34 cellular contexts compared by ENCODE assay signal in genomic region chr16:12486386-12486785, GRCh38.
"Had no signal": no experiment of that assay in that cellular context is flagged by ENCODE, and none has a peak within 500 bp of the region (broad histone marks: within the 10 kb centered on the region; RNA-seq: fewer than 3 reads in every experiment).

No MANE protein-coding gene starts in this region.

- H3K4me1 Mint-ChIP-seq: activated CD4-positive, alpha-beta memory T cell treated with anti-CD3 and anti-CD28 coated beads, Interleukin-2, amount 10 ng/mL, durations not matched to agents 7 days and 5 days; central memory CD8-positive, alpha-beta T cell had no signal

- H3K36me3 Mint-ChIP-seq: activated naive CD4-positive, alpha-beta T cell treated with anti-CD3 and anti-CD28 coated beads, Interleukin-2, amount 50 U/mL, for 72 hours had no signal

- ATAC-seq: activated CD4-positive, alpha-beta T cell treated with anti-CD3 and anti-CD28 coated beads for 36 hours; activated CD4-positive, CD25-positive, alpha-beta regulatory T cell treated with anti-CD3 and anti-CD28 coated beads, Interleukin-2, amount 50 U/mL, for 24 hours; activated CD8-positive, alpha-beta memory T cell treated with anti-CD3 and anti-CD28 coated beads, Interleukin-2, amount 10 ng/mL, durations not matched to agents 7 days and 5 days; activated CD8-positive, alpha-beta T cell treated with anti-CD3 and anti-CD28 coated beads, Interleukin-2, amount 10 ng/mL, durations not matched to agents 7 days and 5 days; activated naive CD4-positive, alpha-beta T cell treated with anti-CD3 and anti-CD28 coated beads, Interleukin-2, amount 50 U/mL, for 72 hours; body of pancreas had no signal

- H3K4me3 Mint-ChIP-seq: activated CD4-positive, alpha-beta memory T cell treated with anti-CD3 and anti-CD28 coated beads, Interleukin-2, amount 10 ng/mL, durations not matched to agents 7 days and 5 days; activated CD4-positive, alpha-beta T cell treated with anti-CD3 and anti-CD28 coated beads for 36 hours; activated CD4-positive, alpha-beta T cell treated with anti-CD3 and anti-CD28 coated beads, Interleukin-2, amount 10 ng/mL, durations not matched to agents 7 days and 5 days; activated CD8-positive, alpha-beta memory T cell treated with anti-CD3 and anti-CD28 coated beads, Interleukin-2, amount 10 ng/mL, durations not matched to agents 7 days and 5 days; activated CD8-positive, alpha-beta T cell treated with anti-CD3 and anti-CD28 coated beads, Interleukin-2, amount 10 ng/mL, durations not matched to agents 7 days and 5 days; activated naive CD4-positive, alpha-beta T cell treated with anti-CD3 and anti-CD28 coated beads for 36 hours; activated naive CD8-positive, alpha-beta T cell treated with anti-CD3 and anti-CD28 coated beads for 36 hours; activated T-cell treated with anti-CD3 and anti-CD28 coated beads, Interleukin-2, amount 50 U/mL, for 24 hours; central memory CD8-positive, alpha-beta T cell; T-helper 1 cell treated with Interleukin-12 subunit alpha and Interleukin-12 subunit beta and Interleukin-4 antibody, amounts not matched to agents 30 μg/mL and 1 μg/mL, for 36 hours; T-helper 2 cell treated with Interferon-gamma antibody and Interleukin-4, amounts not matched to agents 5 μg/mL and 100 μg/mL, for 36 hours had no signal

- H3K27ac Mint-ChIP-seq: activated CD4-positive, alpha-beta memory T cell treated with anti-CD3 and anti-CD28 coated beads, Interleukin-2, amount 10 ng/mL, durations not matched to agents 7 days and 5 days; activated CD4-positive, alpha-beta T cell treated with anti-CD3 and anti-CD28 coated beads for 36 hours; activated CD4-positive, alpha-beta T cell treated with anti-CD3 and anti-CD28 coated beads, Interleukin-2, amount 10 ng/mL, durations not matched to agents 7 days and 5 days; activated CD8-positive, alpha-beta memory T cell treated with anti-CD3 and anti-CD28 coated beads, Interleukin-2, amount 10 ng/mL, durations not matched to agents 7 days and 5 days; activated CD8-positive, alpha-beta T cell treated with anti-CD3 and anti-CD28 coated beads, Interleukin-2, amount 10 ng/mL, durations not matched to agents 7 days and 5 days; activated naive CD4-positive, alpha-beta T cell treated with anti-CD3 and anti-CD28 coated beads for 36 hours; activated naive CD8-positive, alpha-beta T cell treated with anti-CD3 and anti-CD28 coated beads for 36 hours; activated T-cell treated with anti-CD3 and anti-CD28 coated beads, Interleukin-2, amount 50 U/mL, for 24 hours; T-helper 2 cell treated with Interferon-gamma antibody and Interleukin-4, amounts not matched to agents 5 μg/mL and 100 μg/mL, for 36 hours had no signal

- H3K27me3 Mint-ChIP-seq: activated CD4-positive, alpha-beta memory T cell treated with anti-CD3 and anti-CD28 coated beads, Interleukin-2, amount 10 ng/mL, durations not matched to agents 7 days and 5 days; activated CD4-positive, alpha-beta T cell treated with anti-CD3 and anti-CD28 coated beads for 36 hours; activated CD4-positive, alpha-beta T cell treated with anti-CD3 and anti-CD28 coated beads, Interleukin-2, amount 10 ng/mL, durations not matched to agents 7 days and 5 days; activated CD8-positive, alpha-beta memory T cell treated with anti-CD3 and anti-CD28 coated beads, Interleukin-2, amount 10 ng/mL, durations not matched to agents 7 days and 5 days; activated naive CD8-positive, alpha-beta T cell treated with anti-CD3 and anti-CD28 coated beads for 36 hours; activated T-cell treated with anti-CD3 and anti-CD28 coated beads, Interleukin-2, amount 50 U/mL, for 24 hours; central memory CD8-positive, alpha-beta T cell had no signal

- H3K9me3 Mint-ChIP-seq: activated CD4-positive, alpha-beta memory T cell treated with anti-CD3 and anti-CD28 coated beads, Interleukin-2, amount 10 ng/mL, durations not matched to agents 7 days and 5 days; activated CD4-positive, alpha-beta T cell treated with anti-CD3 and anti-CD28 coated beads, Interleukin-2, amount 10 ng/mL, durations not matched to agents 7 days and 5 days; activated naive CD4-positive, alpha-beta T cell treated with anti-CD3 and anti-CD28 coated beads for 36 hours; activated naive CD8-positive, alpha-beta T cell treated with anti-CD3 and anti-CD28 coated beads for 36 hours; activated T-cell treated with anti-CD3 and anti-CD28 coated beads, Interleukin-2, amount 50 U/mL, for 24 hours; central memory CD8-positive, alpha-beta T cell; T-helper 1 cell treated with Interleukin-12 subunit alpha and Interleukin-12 subunit beta and Interleukin-4 antibody, amounts not matched to agents 30 μg/mL and 1 μg/mL, for 36 hours; T-helper 2 cell treated with Interferon-gamma antibody and Interleukin-4, amounts not matched to agents 5 μg/mL and 100 μg/mL, for 36 hours had no signal

- DNase-seq: activated CD4-positive, alpha-beta memory T cell treated with anti-CD3 and anti-CD28 coated beads, Interleukin-2, amount 10 ng/mL, durations not matched to agents 7 days and 5 days; activated CD4-positive, alpha-beta T cell treated with anti-CD3 and anti-CD28 coated beads for 1 hour; activated CD4-positive, alpha-beta T cell treated with anti-CD3 and anti-CD28 coated beads for 36 hours; activated CD4-positive, alpha-beta T cell treated with anti-CD3 and anti-CD28 coated beads for 48 hours; activated CD4-positive, alpha-beta T cell treated with anti-CD3 and anti-CD28 coated beads, Interleukin-2, amount 10 ng/mL, durations not matched to agents 7 days and 5 days; activated CD4-positive, alpha-beta T cell treated with anti-CD3 and anti-CD28 coated beads, Interleukin-2, amount 50 U/mL, for 48 hours; activated CD4-positive, CD25-positive, alpha-beta regulatory T cell; activated CD8-positive, alpha-beta memory T cell treated with anti-CD3 and anti-CD28 coated beads for 24 hours; activated CD8-positive, alpha-beta memory T cell treated with anti-CD3 and anti-CD28 coated beads, Interleukin-2, amount 10 ng/mL, durations not matched to agents 7 days and 5 days; activated CD8-positive, alpha-beta memory T cell treated with anti-CD3 and anti-CD28 coated beads, Interleukin-2, amount 50 U/mL, for 48 hours; activated CD8-positive, alpha-beta T cell treated with anti-CD3 and anti-CD28 coated beads, Interleukin-2, amount 10 ng/mL, durations not matched to agents 7 days and 5 days; activated effector memory CD4-positive, alpha-beta T cell treated with anti-CD3 and anti-CD28 coated beads, Interleukin-2, amount 50 U/mL, for 16 hours; activated gamma-delta T cell treated with Interleukin-2 at 50 U/mL for 16 hours; activated naive CD4-positive, alpha-beta T cell; activated naive CD4-positive, alpha-beta T cell treated with anti-CD3 and anti-CD28 coated beads for 36 hours; activated naive CD4-positive, alpha-beta T cell treated with anti-CD3 and anti-CD28 coated beads, Interleukin-2, amount 50 U/mL, for 16 hours; activated naive CD8-positive, alpha-beta T cell treated with anti-CD3 and anti-CD28 coated beads for 36 hours; activated T-cell treated with anti-CD3 and anti-CD28 coated beads, Interleukin-2, amount 50 U/mL, for 24 hours; activated T-cell treated with anti-CD3 and anti-CD28 coated beads, Interleukin-2, amount 50 U/mL, for 48 hours; adrenal gland; amniotic stem cell; aorta; body of pancreas; brain microvascular endothelial cell; caudate nucleus; cerebellar nuclear complex; T-helper 1 cell; T-helper 2 cell; T-helper 9 cell had no signal
